1 cellular context compared by ENCODE assay signal in genomic region chr9:38038307-38039089, GRCh38.
TF ChIP-seq lines count a peak whose summit lies in the region.

No MANE protein-coding gene starts in this region.

TF ChIP-seq in GM23338, 12 proteins besides CTCF, POLR2A, EP300 and RAD21 (continued from another document):
- no peak for TF ChIP-seq ZNF462 (CRISPR knock-in tag; IDR thresholded peaks at IDR 0.05)
- TF ChIP-seq ZNF331 (CRISPR knock-in tag; IDR thresholded peaks at IDR 0.05; ENCODE audit: low read depth) = no peak
- no peak for TF ChIP-seq EZH2 (IDR thresholded peaks at IDR 0.05; ENCODE audit: low read depth, unreplicated experiment)
- no peak for TF ChIP-seq ZNF114 (CRISPR knock-in tag; IDR thresholded peaks at IDR 0.05)
- no peak for TF ChIP-seq CREB1 (CRISPR knock-in tag; IDR thresholded peaks at IDR 0.05; ENCODE audit: low read depth)
- no peak for TF ChIP-seq POLR2AphosphoS5 (IDR thresholded peaks at IDR 0.05; ENCODE audit: low read depth)
- TF ChIP-seq NANOG (IDR thresholded peaks at IDR 0.05; ENCODE audit: borderline replicate concordance) = no peak
